7 cellular contexts compared by ENCODE assay signal in the genomic region with DNA sequence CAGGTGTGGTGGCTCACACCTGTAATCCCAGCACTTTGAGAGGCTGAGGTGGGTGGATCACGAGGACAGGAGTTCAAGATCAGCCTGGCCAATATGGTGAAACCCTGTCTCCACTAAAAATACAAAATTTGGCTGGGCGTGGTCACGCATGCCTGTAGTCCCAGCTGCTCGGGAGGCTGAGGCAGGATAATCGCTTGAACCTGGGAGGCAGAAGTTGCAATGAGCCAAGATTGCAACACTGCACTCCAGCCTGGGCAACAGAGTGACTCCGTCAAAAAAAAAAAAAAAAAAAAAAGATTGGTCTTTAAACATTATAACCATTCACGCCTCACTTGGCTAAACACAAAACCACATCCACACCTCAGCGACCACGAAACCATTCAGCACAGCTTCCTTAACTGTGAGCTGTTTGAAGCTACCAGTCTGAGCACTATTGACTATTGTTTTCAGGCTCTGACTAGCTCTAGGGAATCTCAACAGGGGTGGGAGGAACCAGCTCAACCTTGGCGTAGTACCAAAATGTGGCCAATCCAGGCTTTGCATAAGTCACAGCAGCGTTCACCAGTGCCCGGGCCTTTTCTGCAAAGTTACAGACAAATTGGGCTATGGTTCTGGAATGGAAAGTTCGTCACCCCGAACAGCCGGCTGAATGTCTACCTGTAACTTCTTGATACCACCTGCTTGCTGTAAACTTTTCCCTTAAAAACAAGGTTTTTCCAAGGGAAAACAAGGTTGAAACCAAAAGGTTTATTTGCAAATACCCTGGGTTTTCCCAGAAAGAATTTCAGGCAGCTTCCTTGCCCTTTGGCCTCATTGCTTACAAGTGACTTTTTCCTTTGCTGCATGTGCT.
DNase-seq lines count a peak whose midpoint lies in the region; ATAC-seq and TF ChIP-seq lines count a peak whose summit lies in the region.

No MANE protein-coding gene starts in this region.

- no peaks in the 10 kb centered on the region for H3K27me3 ChIP-seq in HL-60 (ENCODE audit: insufficient read depth, poor library complexity, severe bottlenecking)

- H3K27ac ChIP-seq in HL-60 (replicated peaks): no peak overlapping the region

- H3K4me3 ChIP-seq in HL-60 (replicated peaks; ENCODE audit: insufficient read depth, low read length) (no peak overlapping the region), fibroblast of mammary gland (ENCODE audit: control insufficient read depth, low read depth, low read length) (no peak overlapping the region)

- DNase-seq in HL-60 (ENCODE audit: low read depth in 1 of 2, low spot score in 1 of 2): peak; percentile 41 to 65
- DNase-seq in RPMI7951 (ENCODE audit: low read depth): peak; percentile 89
- peak; percentile 60 for DNase-seq in fibroblast of mammary gland (ENCODE audit: low read depth)
- peak; percentile 97 for DNase-seq in pons (ENCODE audit: low spot score)
- DNase-seq in NCI-H1105 treated with DMSO at 0.1 percent for 48 hours (lab: John Stamatoyannopoulos, UW): no peak

- TF ChIP-seq CTCF in HL-60 (IDR thresholded peaks at IDR 0.05; ENCODE audit: insufficient read depth, low read length): no peak
- TF ChIP-seq CTCF in fibroblast of mammary gland (conservative IDR thresholded peaks at IDR 0.05; ENCODE audit: control insufficient read depth, insufficient read depth, low read depth, low read length): no peak

- ATAC-seq in GM18499 (IDR thresholded peaks at IDR 0.05; ENCODE audit: insufficient read depth, unreplicated experiment) (peak; percentile 98), GM21576 (IDR thresholded peaks at IDR 0.05; ENCODE audit: unreplicated experiment) (peak; percentile 96)
